Comparison of ENCODE assay signal across 18 cellular contexts in the genomic region with DNA sequence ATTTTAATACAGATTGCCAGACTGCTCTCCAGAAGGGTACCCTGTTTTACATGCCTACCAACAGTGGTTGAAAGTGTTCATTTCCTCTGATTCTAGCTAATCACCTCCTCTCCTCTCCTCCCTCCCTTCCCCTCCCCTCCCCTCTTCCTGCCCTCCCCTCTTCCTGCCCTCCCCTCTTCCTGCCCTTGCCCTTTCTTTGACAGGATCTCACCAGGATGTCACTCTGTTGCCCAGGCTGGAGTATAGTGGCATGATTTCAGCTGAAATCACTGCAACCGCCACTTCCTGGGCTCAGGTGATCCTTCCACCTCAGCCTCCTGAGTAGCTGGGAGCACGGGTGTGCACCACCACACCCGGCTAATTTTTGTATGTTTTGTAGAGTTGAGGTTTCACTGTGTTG. TPM values are rescaled to one million over a fixed set of nuclear protein-coding genes. Genes with fewer than 3 reads are reported as not detected.
DNase-seq lines count a peak whose midpoint lies in the region; ATAC-seq and TF ChIP-seq lines count a peak whose summit lies in the region.
"Had no signal": no experiment of that assay in that cellular context is flagged by ENCODE, and none has a peak within 500 bp of the region (broad histone marks: within the 10 kb centered on the region; RNA-seq: fewer than 3 reads in every experiment).

No MANE protein-coding gene starts in this region.

- DNase-seq in A673 (ENCODE audit: low spot score) (peak; percentile 7), GM23248 (no peak)
- no peak for DNase-seq in CD4-positive, alpha-beta T cell
- DNase-seq in central memory CD8-positive, alpha-beta T cell (ENCODE audit: low spot score in 2 of 2): no peak
- no peak for DNase-seq in natural killer cell treated with Interleukin-12 subunit alpha and Interleukin-12 subunit beta and Interleukin-15 and Interleukin-18, amount 100 ng/mL, for 72 hours (ENCODE audit: low spot score)
- no peak for DNase-seq in activated CD4-positive, alpha-beta T cell treated with anti-CD3 and anti-CD28 coated beads, Interleukin-2, amount 50 U/mL, for 48 hours
- DNase-seq in activated T-cell treated with anti-CD3 and anti-CD28 coated beads, Interleukin-2, amount 50 U/mL, for 48 hours: no peak
- DNase-seq: ACHN; AML-193; Calu3; CD8-positive, alpha-beta T cell; DMS79 treated with DMSO at 0.1 percent for 48 hours; EL; KG1 had no signal

- no peak overlapping the region for H3K27ac ChIP-seq in A673 (ENCODE audit: low read depth, low read length, poor library complexity, severe bottlenecking)
- no peak overlapping the region for H3K27ac ChIP-seq in CD4-positive, alpha-beta T cell (ENCODE audit: low read depth, low read length)
- no peak overlapping the region for H3K27ac ChIP-seq in GM23248
- H3K27ac ChIP-seq: C4-2B had no signal

- no peaks in the 10 kb centered on the region for H4K20me1 ChIP-seq in GM23248 (ENCODE audit: insufficient read depth)

- no peak for TF ChIP-seq CTCF in A673 (conservative IDR thresholded peaks at IDR 0.05; ENCODE audit: low read depth, low read length)
- no peak for TF ChIP-seq CTCF in CD4-positive, alpha-beta T cell (IDR thresholded peaks at IDR 0.05)

- intact Hi-C loops in A673 (cut with micrococcal nuclease; ENCODE audit: unreplicated experiment): no loop called here
- intact Hi-C loops in CD4-positive, alpha-beta T cell (cut with DNase I, micrococcal nuclease): no loop called here

- H3K4me3 ChIP-seq in A673 (ENCODE audit: low read depth, low read length, poor library complexity, severe bottlenecking) (no peak overlapping the region), GM23248 (no peak overlapping the region)
- H3K4me3 ChIP-seq: HAP-1 had no signal

- H3K4me2 ChIP-seq in GM23248 (ENCODE audit: unreplicated experiment): no peak overlapping the region

- POLR2A ChIA-PET in A673 (lab: Charles Lee; ENCODE audit: low non-redundant PET): no interaction called here
- POLR2A ChIA-PET in CD4-positive, alpha-beta T cell (lab: Charles Lee): interaction anchor here (0.6 to 1.4 kb wide), 2 partner anchors 14 to 149 kb away, joined by 3 read pairs; no protein-coding TSS in a partner anchor

- H3K27me3 Mint-ChIP-seq in CD4-positive, alpha-beta T cell: no peaks in the 10 kb centered on the region
- H3K27me3 Mint-ChIP-seq in central memory CD8-positive, alpha-beta T cell: no peaks in the 10 kb centered on the region
- no peaks in the 10 kb centered on the region for H3K27me3 Mint-ChIP-seq in natural killer cell treated with Interleukin-12 subunit alpha and Interleukin-12 subunit beta and Interleukin-15 and Interleukin-18, amount 100 ng/mL, for 72 hours
- H3K27me3 Mint-ChIP-seq: IgD-negative memory B cell had no signal

- H3K9me3 ChIP-seq in A673 (ENCODE audit: low read depth, low read length, poor library complexity, severe bottlenecking) (no peaks in the 10 kb centered on the region), GM23248 (ENCODE audit: low read depth) (no peaks in the 10 kb centered on the region)
- no peaks in the 10 kb centered on the region for H3K9me3 ChIP-seq in CD4-positive, alpha-beta T cell (ENCODE audit: control insufficient read depth, low read length)
- H3K9me3 ChIP-seq: HAP-1 had no signal

- H3K27ac Mint-ChIP-seq in CD4-positive, alpha-beta T cell: no peak overlapping the region
- peak overlapping the region; percentile 72 for H3K27ac Mint-ChIP-seq in central memory CD8-positive, alpha-beta T cell (ENCODE audit: low read depth)
- peak overlapping the region; percentile 22 to 39 for H3K27ac Mint-ChIP-seq in natural killer cell treated with Interleukin-12 subunit alpha and Interleukin-12 subunit beta and Interleukin-15 and Interleukin-18, amount 100 ng/mL, for 72 hours
- H3K27ac Mint-ChIP-seq: CD8-positive, alpha-beta T cell; IgD-negative memory B cell had no signal

- peaks cover 5% of the 10 kb centered on the region; the same call in 1 of the 2 replicates for H3K79me2 ChIP-seq in GM23248 (ENCODE audit: insufficient read depth)

- H3K9ac ChIP-seq in GM23248: no peak overlapping the region

- CTCF ChIA-PET in A673 (lab: Charles Lee): no interaction called here
- CTCF ChIA-PET in CD4-positive, alpha-beta T cell (lab: Charles Lee): no interaction called here

- peaks cover 7% of the 10 kb centered on the region; the same call in 1 of the 2 replicates for H3F3A ChIP-seq in GM23248 (ENCODE audit: insufficient read depth)

- H3K4me3 Mint-ChIP-seq in CD4-positive, alpha-beta T cell: no peak overlapping the region
- no peak overlapping the region for H3K4me3 Mint-ChIP-seq in central memory CD8-positive, alpha-beta T cell
- no peak overlapping the region for H3K4me3 Mint-ChIP-seq in natural killer cell treated with Interleukin-12 subunit alpha and Interleukin-12 subunit beta and Interleukin-15 and Interleukin-18, amount 100 ng/mL, for 72 hours
- H3K4me3 Mint-ChIP-seq: CD8-positive, alpha-beta T cell; IgD-negative memory B cell had no signal

- no peaks in the 10 kb centered on the region for H3K9me3 Mint-ChIP-seq in CD4-positive, alpha-beta T cell
- H3K9me3 Mint-ChIP-seq in central memory CD8-positive, alpha-beta T cell: no peaks in the 10 kb centered on the region
- H3K9me3 Mint-ChIP-seq in natural killer cell treated with Interleukin-12 subunit alpha and Interleukin-12 subunit beta and Interleukin-15 and Interleukin-18, amount 100 ng/mL, for 72 hours: no peaks in the 10 kb centered on the region
- H3K9me3 Mint-ChIP-seq: IgD-negative memory B cell had no signal

- WGBS in GM23248 (ENCODE audit: low coverage in 1 of 2, low lambda C conversion rate in 2 of 2, missing lambda C conversion rate in 2 of 2), 2 experiments: 96 to 98% methylated on average over 3 of the region's 3 CpGs

- no peak overlapping the region for H2AFZ ChIP-seq in GM23248

- ATAC-seq in CD4-positive, alpha-beta T cell (ENCODE audit: poor library complexity): peak; percentile 14
- no peak for ATAC-seq in central memory CD8-positive, alpha-beta T cell (replicated peaks; ENCODE audit: extremely low read depth, poor library complexity, severe bottlenecking)
- ATAC-seq in natural killer cell treated with Interleukin-12 subunit alpha and Interleukin-12 subunit beta and Interleukin-15 and Interleukin-18, amount 100 ng/mL, for 72 hours: no peak
- ATAC-seq: CD8-positive, alpha-beta T cell; HepG2 had no signal

- H3K36me3 Mint-ChIP-seq in CD4-positive, alpha-beta T cell (ENCODE audit: low read depth): peaks cover 85% of the 10 kb centered on the region
- H3K36me3 Mint-ChIP-seq in central memory CD8-positive, alpha-beta T cell (ENCODE audit: insufficient read depth): peaks cover 46% of the 10 kb centered on the region
- peaks cover 26% of the 10 kb centered on the region for H3K36me3 Mint-ChIP-seq in natural killer cell treated with Interleukin-12 subunit alpha and Interleukin-12 subunit beta and Interleukin-15 and Interleukin-18, amount 100 ng/mL, for 72 hours

- H3K4me1 ChIP-seq in A673 (ENCODE audit: insufficient read depth, low read length, poor library complexity, severe bottlenecking): no peaks in the 10 kb centered on the region
- peaks cover 8% of the 10 kb centered on the region; the same call in 1 of the 2 replicates for H3K4me1 ChIP-seq in GM23248 (ENCODE audit: insufficient read depth)
- H3K4me1 ChIP-seq: HAP-1 had no signal

- BruUV-seq in A673 (replicated peaks; lab: Mats Ljungman, UMichigan): no TSS peak

- H3K27me3 ChIP-seq in A673 (replicated peaks; ENCODE audit: insufficient read depth, low read depth, low read length, poor library complexity): no peaks in the 10 kb centered on the region
- H3K27me3 ChIP-seq in CD4-positive, alpha-beta T cell (ENCODE audit: control insufficient read depth, insufficient read depth, low read length): no peaks in the 10 kb centered on the region
- no peaks in the 10 kb centered on the region for H3K27me3 ChIP-seq in GM23248 (replicated peaks; ENCODE audit: insufficient read depth)

- H3K4me1 Mint-ChIP-seq in CD4-positive, alpha-beta T cell (ENCODE audit: low read depth): peaks cover 22% of the 10 kb centered on the region
- H3K4me1 Mint-ChIP-seq in central memory CD8-positive, alpha-beta T cell: peaks cover 5% of the 10 kb centered on the region
- H3K4me1 Mint-ChIP-seq in natural killer cell treated with Interleukin-12 subunit alpha and Interleukin-12 subunit beta and Interleukin-15 and Interleukin-18, amount 100 ng/mL, for 72 hours (ENCODE audit: low read depth in 2 of 2): peaks cover 15 to 19% of the 10 kb centered on the region in 2 donors

- H3K9me2 ChIP-seq in GM23248 (ENCODE audit: insufficient read depth): no peaks in the 10 kb centered on the region

- in situ Hi-C loops in GM23248 (cut with MboI): no loop called here

- H3K36me3 ChIP-seq in A673 (ENCODE audit: insufficient read depth, low read length, poor library complexity, severe bottlenecking) (peaks cover 9% of the 10 kb centered on the region), GM23248 (ENCODE audit: low read depth) (peaks cover 39% of the 10 kb centered on the region)

RNA-seq across cellular contexts. Expression of a gene that starts 24.7 kb away (rescaled TPM):
- total RNA-seq in A673 (2021): 24.2 and 28.4 TPM in 2 replicates
- total RNA-seq in CD4-positive, alpha-beta T cell: 10 to 100 TPM; 13.5 to 14.5 TPM
- 10 to 100 TPM; 25.9 to 33.2 TPM for total RNA-seq in natural killer cell treated with Interleukin-12 subunit alpha and Interleukin-12 subunit beta and Interleukin-15 and Interleukin-18, amount 100 ng/mL, for 72 hours
- 23.4 and 24.5 TPM in 2 replicates for total RNA-seq in GM23248 (2014; rRNA removed; shearing (Covaris generic))
- polyA plus RNA-seq in GM23248 (2016; fragmentation: Nextera tagmentation; extraction: Ambion mirVana): 6.8 and 8.3 TPM in 2 replicates

RNA-seq across cellular contexts. Expression of a gene that starts 25.2 kb away (rescaled TPM):
- 23.2 and 24.3 TPM in 2 replicates for total RNA-seq in A673 (2021)
- under 1 TPM; 0.56 to 0.82 TPM for total RNA-seq in CD4-positive, alpha-beta T cell
- total RNA-seq in natural killer cell treated with Interleukin-12 subunit alpha and Interleukin-12 subunit beta and Interleukin-15 and Interleukin-18, amount 100 ng/mL, for 72 hours: 10 to 100 TPM; 22.1 to 23.9 TPM
- 115 and 125 TPM in 2 replicates for total RNA-seq in GM23248 (2014; rRNA removed; shearing (Covaris generic))
- 121 and 122 TPM in 2 replicates for polyA plus RNA-seq in GM23248 (2016; fragmentation: Nextera tagmentation; extraction: Ambion mirVana)

Comparison
In these comparisons a context has a peak if more than half of its experiments do, and no peak if none do; other contexts are left out.
1. RNA of a gene that starts 25.2 kb away (total RNA-seq): 115 to 125 TPM in GM23248, 22.1 to 23.9 TPM in natural killer cell treated with Interleukin-12 subunit alpha and Interleukin-12 subunit beta and Interleukin-15 and Interleukin-18, amount 100 ng/mL, for 72 hours and 23.2 to 24.3 TPM in A673; 0.56 to 0.82 TPM in CD4-positive, alpha-beta T cell; every median in the first group is over 10 times any median in the second.